In genomic region chr1:204464174-204464573, GRCh38 we compare ENCODE assay signal across 10 cellular contexts. TPM values are rescaled to one million over a fixed set of nuclear protein-coding genes. Genes with fewer than 3 reads are reported as not detected.
DNase-seq lines count a peak whose midpoint lies in the region; ATAC-seq, FAIRE-seq and TF ChIP-seq lines count a peak whose summit lies in the region.
"Had no signal": no experiment of that assay in that cellular context is flagged by ENCODE, and none has a peak within 500 bp of the region (broad histone marks: within the 10 kb centered on the region; RNA-seq: fewer than 3 reads in every experiment).

No MANE protein-coding gene starts in this region.

- peak overlapping the region; percentile 38 for H3K4me3 Mint-ChIP-seq in CD4-positive, alpha-beta T cell

- peaks cover 38 to 56% of the 10 kb centered on the region in 2 experiments for H3K4me1 ChIP-seq in K562 (replicated peaks in 1 of 2; ENCODE audit: control insufficient read depth in 2 of 2, insufficient read depth in 2 of 2, low read length in 2 of 2)
- peaks cover 3% of the 10 kb centered on the region for H3K4me1 ChIP-seq in rectal smooth muscle tissue (ENCODE audit: control insufficient read depth, insufficient read depth, low read length)
- peaks cover 32% of the 10 kb centered on the region for H3K4me1 ChIP-seq in Karpas-422 (ENCODE audit: low read length)

- peaks cover 81% of the 10 kb centered on the region for H3K36me3 Mint-ChIP-seq in CD4-positive, alpha-beta T cell (ENCODE audit: low read depth)

- no peaks in the 10 kb centered on the region for H3K27me3 Mint-ChIP-seq in CD4-positive, alpha-beta T cell

- no peaks in the 10 kb centered on the region for H3K27me3 ChIP-seq in CD4-positive, alpha-beta T cell (ENCODE audit: control insufficient read depth, insufficient read depth, low read length)
- H3K27me3 ChIP-seq in K562 (ENCODE audit: control insufficient read depth in 2 of 2, insufficient read depth in 2 of 2, low read length in 2 of 2) (peaks cover 0 to 17% of the 10 kb centered on the region in 2 experiments; a peak in 4 of 5 replicates), rectal smooth muscle tissue (ENCODE audit: control insufficient read depth, insufficient read depth, low read length) (no peaks in the 10 kb centered on the region), Karpas-422 (ENCODE audit: low read length) (no peaks in the 10 kb centered on the region)

- peaks cover 55% of the 10 kb centered on the region for H3K4me1 Mint-ChIP-seq in CD4-positive, alpha-beta T cell (ENCODE audit: low read depth)

- H3K79me2 ChIP-seq in K562 (ENCODE audit: control insufficient read depth, insufficient read depth, low read length): no peaks in the 10 kb centered on the region
- no peaks in the 10 kb centered on the region for H3K79me2 ChIP-seq in Karpas-422 (ENCODE audit: low read length)

- peak overlapping the region; percentile 61 for H3K27ac Mint-ChIP-seq in CD4-positive, alpha-beta T cell

- no peak overlapping the region for H2AFZ ChIP-seq in K562 (ENCODE audit: low read depth, low read length)
- H2AFZ ChIP-seq in Karpas-422 (ENCODE audit: low read length): no peak overlapping the region

- in situ Hi-C loops in K562 (cut with MboI): no loop called here

- peak; percentile 54 for ATAC-seq in CD4-positive, alpha-beta T cell (ENCODE audit: poor library complexity)
- ATAC-seq in K562: no peak
- ATAC-seq in HG03175 (IDR thresholded peaks at IDR 0.05; ENCODE audit: unreplicated experiment): no peak

- DNase-seq in CD4-positive, alpha-beta T cell: no peak
- peak; percentile 47 for DNase-seq in Jurkat, Clone E6-1 (ENCODE audit: low read depth, low spot score)
- DNase-seq in K562 (ENCODE audit: extremely low read depth in 1 of 4, low spot score in 3 of 4) (no peak), NCI-H748 (lab: John Stamatoyannopoulos, UW; ENCODE audit: unreplicated experiment) (no peak), NCI-H2081 (lab: John Stamatoyannopoulos, UW) (no peak), Karpas-422 (no peak)
- DNase-seq: NCI-H774 had no signal

- CTCF ChIA-PET in CD4-positive, alpha-beta T cell (lab: Charles Lee): interaction anchor here (1.6 kb wide), 1 partner anchor 9 kb away, joined by 3 read pairs; no protein-coding TSS in a partner anchor
- CTCF ChIA-PET in K562 (lab: Yijun Ruan, JAX; ENCODE audit: low intra/inter-chr PET ratio): no interaction called here

- H4K20me1 ChIP-seq in K562 (replicated peaks; ENCODE audit: control insufficient read depth, insufficient read depth, low read length): no peaks in the 10 kb centered on the region
- H4K20me1 ChIP-seq in Karpas-422 (ENCODE audit: insufficient read depth, low read depth, low read length): no peaks in the 10 kb centered on the region

- no peak for TF ChIP-seq EP300 in K562 (IDR thresholded peaks at IDR 0.05; ENCODE audit: low read length)

- no peaks in the 10 kb centered on the region for H3K9me2 ChIP-seq in Karpas-422 (replicated peaks; ENCODE audit: insufficient read depth, low read length)

- no peak overlapping the region for H3K4me3 ChIP-seq in Jurkat, Clone E6-1 (ENCODE audit: low read length)
- no peak overlapping the region for H3K4me3 ChIP-seq in K562
- H3K4me3 ChIP-seq in rectal smooth muscle tissue (ENCODE audit: low read length): no peak overlapping the region
- H3K4me3 ChIP-seq in Karpas-422 (ENCODE audit: low read length): no peak overlapping the region
- H3K4me3 ChIP-seq: SK-N-MC had no signal

- no peaks in the 10 kb centered on the region for H3K9me3 ChIP-seq in CD4-positive, alpha-beta T cell (ENCODE audit: control insufficient read depth, low read length)
- no peaks in the 10 kb centered on the region for H3K9me3 ChIP-seq in K562 (replicated peaks; ENCODE audit: control insufficient read depth, insufficient read depth, low read depth, low read length)
- H3K9me3 ChIP-seq in Karpas-422 (ENCODE audit: low read length): no peaks in the 10 kb centered on the region

- BruUV-seq in K562 (replicated peaks; lab: Mats Ljungman, UMichigan): no TSS peak

- intact Hi-C loops in CD4-positive, alpha-beta T cell (cut with DNase I, micrococcal nuclease): no loop called here
- intact Hi-C loops in K562 (cut with micrococcal nuclease): no loop called here

- H3K4me2 ChIP-seq in K562 (ENCODE audit: insufficient read depth, low read length) (no peak overlapping the region), Karpas-422 (ENCODE audit: low read depth, low read length, poor library complexity, severe bottlenecking) (no peak overlapping the region)

- POLR2A ChIA-PET in CD4-positive, alpha-beta T cell (lab: Charles Lee): interaction anchor here (0.8 kb wide), 1 partner anchor 30 kb away, joined by 3 read pairs; no protein-coding TSS in a partner anchor
- POLR2A ChIA-PET in K562 (lab: Yijun Ruan, JAX): interaction anchor here (2.1 to 2.2 kb wide), 2 partner anchors 14 kb away, joined by 5 to 9 read pairs; no protein-coding TSS in a partner anchor

- FAIRE-seq in K562 (lab: Jason Lieb, UNC): no peak

- TF ChIP-seq RAD21 in K562 (CRISPR knock-in tag; conservative IDR thresholded peaks at IDR 0.05 in 1 of 2, IDR thresholded peaks at IDR 0.05 in 1 of 2): no peak

- H3K27ac ChIP-seq in CD4-positive, alpha-beta T cell (ENCODE audit: low read depth, low read length): no peak overlapping the region
- H3K27ac ChIP-seq in K562 (ENCODE audit: extremely low read depth, low read depth, low read length) (no peak overlapping the region), rectal smooth muscle tissue (ENCODE audit: low read depth, low read length) (peak overlapping the region; percentile 17), Karpas-422 (ENCODE audit: low read length) (no peak overlapping the region)
- H3K27ac ChIP-seq: SK-N-MC had no signal

- WGBS in K562 (ENCODE audit: insufficient coverage, low coverage, missing lambda C conversion rate): 4% methylated on average over 2 of the region's 2 CpGs

- no peaks in the 10 kb centered on the region for H3K9me3 Mint-ChIP-seq in CD4-positive, alpha-beta T cell

- H3K36me3 ChIP-seq in K562 (ENCODE audit: control insufficient read depth, insufficient read depth, low read length): no peaks in the 10 kb centered on the region
- H3K36me3 ChIP-seq in rectal smooth muscle tissue (ENCODE audit: control insufficient read depth, insufficient read depth, low read length): peaks cover 32% of the 10 kb centered on the region
- H3K36me3 ChIP-seq in Karpas-422 (ENCODE audit: insufficient read depth, low read length): no peaks in the 10 kb centered on the region

- H3K9me1 ChIP-seq in K562 (ENCODE audit: control insufficient read depth, insufficient read depth, low read length): no peaks in the 10 kb centered on the region

- no peak overlapping the region for H3K9ac ChIP-seq in K562 (ENCODE audit: insufficient read depth in 1 of 2, low read depth in 2 of 2, low read length in 2 of 2)
- no peak overlapping the region for H3K9ac ChIP-seq in rectal smooth muscle tissue (ENCODE audit: low read length)
- no peak overlapping the region for H3K9ac ChIP-seq in Karpas-422 (ENCODE audit: low read length)

- TF ChIP-seq POLR2A in K562 (conservative IDR thresholded peaks at IDR 0.05): no peak

- TF ChIP-seq CTCF in CD4-positive, alpha-beta T cell (IDR thresholded peaks at IDR 0.05): no peak
- no peak for TF ChIP-seq CTCF in K562 (IDR thresholded peaks at IDR 0.05 in 2 of 3, conservative IDR thresholded peaks at IDR 0.05 in 1 of 3; ENCODE audit: insufficient read depth in 2 of 3, low read depth in 1 of 3, low read length in 3 of 3)

RNA-seq across cellular contexts. Expression of gene PIK3C2B, which starts 30.4 kb away (rescaled TPM):
- total RNA-seq in CD4-positive, alpha-beta T cell: 10 to 100 TPM; 25.5 to 27.1 TPM
- 7.5 TPM for polyA plus RNA-seq in Jurkat, Clone E6-1 (2012; ENCODE audit: insufficient read depth, insufficient read length)
- total RNA-seq in K562 (2011; cell fraction: chromatin; rRNA removed; ENCODE audit: low replicate concordance): 1.7 and 12.0 TPM in 2 replicates
- total RNA-seq in K562 (2011; cell fraction: nucleolus; rRNA removed): 2.2 and 6.7 TPM in 2 replicates
- 2.1 and 2.4 TPM in 2 replicates for total RNA-seq in K562 (2011; cell fraction: nucleoplasm; rRNA removed)
- total RNA-seq in K562 (2014; rRNA removed) (0.95 and 1.6 TPM in 2 replicates), K562 (2014; rRNA removed; fragmentation: Illumina TruSeq; extraction: Trizol) (0.61 and 0.62 TPM in 2 replicates), K562 (2015; rRNA removed; fragmentation: Illumina TruSeq; extraction: Trizol) (0.34 and 0.72 TPM in 2 replicates), K562 (2021) (1.8 and 2.9 TPM in 2 replicates)
- polyA plus RNA-seq in K562 (2011; rRNA removed) (1.1 and 4.0 TPM in 2 replicates), K562 (2014; fragmentation: Illumina TruSeq; extraction: Trizol) (0.55 and 0.82 TPM in 2 replicates), K562 (2014; fragmentation: Nextera tagmentation; extraction: Ambion mirVana) (under 1 TPM; 0.10 to 0.27 TPM), K562 (2014; rRNA removed) (0.27 and 0.65 TPM in 2 replicates)
- polyA plus RNA-seq in K562 (2011; cell fraction: cytosol; rRNA removed): 2.0 and 3.0 TPM in 2 replicates
- 3.8 and 3.9 TPM in 2 replicates for polyA plus RNA-seq in K562 (2011; cell fraction: nucleus; rRNA removed)
- 1.4 and 2.8 TPM in 2 replicates for polyA plus RNA-seq in K562 (2012)
- polyA minus RNA-seq in K562 (2011; rRNA and poly(A)+ RNA removed): 3.3 and 3.9 TPM in 2 replicates
- 2.7 and 7.7 TPM in 2 replicates for polyA minus RNA-seq in K562 (2011; cell fraction: cytosol; rRNA and poly(A)+ RNA removed)
- 3.1 and 6.1 TPM in 2 replicates for polyA minus RNA-seq in K562 (2011; cell fraction: nucleus; rRNA and poly(A)+ RNA removed)
- 4.2 and 4.5 TPM in 2 replicates for total RNA-seq in Karpas-422 (2014; rRNA removed; shearing (Covaris generic); ENCODE audit: low replicate concordance)

RNA-seq across cellular contexts. Expression of gene MDM4, which starts 52.0 kb away (rescaled TPM):
- total RNA-seq in CD4-positive, alpha-beta T cell: 100 to 1,000 TPM; 260 to 266 TPM
- polyA plus RNA-seq in Jurkat, Clone E6-1 (2012; ENCODE audit: insufficient read depth, insufficient read length): 6.0 TPM
- total RNA-seq in K562 (2011; cell fraction: chromatin; rRNA removed; ENCODE audit: low replicate concordance): 237 and 644 TPM in 2 replicates
- 117 and 136 TPM in 2 replicates for total RNA-seq in K562 (2011; cell fraction: nucleolus; rRNA removed)
- 249 and 386 TPM in 2 replicates for total RNA-seq in K562 (2011; cell fraction: nucleoplasm; rRNA removed)
- total RNA-seq in K562 (2014; rRNA removed) (21.2 and 24.6 TPM in 2 replicates), K562 (2014; rRNA removed; fragmentation: Illumina TruSeq; extraction: Trizol) (40.6 and 53.0 TPM in 2 replicates), K562 (2015; rRNA removed; fragmentation: Illumina TruSeq; extraction: Trizol) (32.2 and 33.4 TPM in 2 replicates), K562 (2021) (55.9 and 61.7 TPM in 2 replicates)
- polyA plus RNA-seq in K562 (2011; rRNA removed) (41.2 and 46.7 TPM in 2 replicates), K562 (2014; fragmentation: Illumina TruSeq; extraction: Trizol) (10.0 TPM in 2 replicates), K562 (2014; fragmentation: Nextera tagmentation; extraction: Ambion mirVana) (10 to 100 TPM in 1 of 2 experiments, 1 to 10 TPM in 1; 3.3 to 11.1 TPM), K562 (2014; rRNA removed) (17.9 and 22.6 TPM in 2 replicates)
- 5.9 and 16.5 TPM in 2 replicates for polyA plus RNA-seq in K562 (2011; cell fraction: cytosol; rRNA removed)
- 63.1 and 81.2 TPM in 2 replicates for polyA plus RNA-seq in K562 (2011; cell fraction: nucleus; rRNA removed)
- polyA plus RNA-seq in K562 (2012): 5.2 and 7.5 TPM in 2 replicates
- 171 and 249 TPM in 2 replicates for polyA minus RNA-seq in K562 (2011; rRNA and poly(A)+ RNA removed)
- 15.7 and 26.6 TPM in 2 replicates for polyA minus RNA-seq in K562 (2011; cell fraction: cytosol; rRNA and poly(A)+ RNA removed)
- polyA minus RNA-seq in K562 (2011; cell fraction: nucleus; rRNA and poly(A)+ RNA removed): 120 and 165 TPM in 2 replicates
- total RNA-seq in Karpas-422 (2014; rRNA removed; shearing (Covaris generic); ENCODE audit: low replicate concordance): 73.7 and 96.9 TPM in 2 replicates

RNA-seq across cellular contexts. Expression of gene PPP1R15B, which starts 52.6 kb away (rescaled TPM):
- 100 to 1,000 TPM; 171 to 179 TPM for total RNA-seq in CD4-positive, alpha-beta T cell
- polyA plus RNA-seq in Jurkat, Clone E6-1 (2012; ENCODE audit: insufficient read depth, insufficient read length): 17.1 TPM
- total RNA-seq in K562 (2011; cell fraction: chromatin; rRNA removed; ENCODE audit: low replicate concordance): 89.5 and 106 TPM in 2 replicates
- total RNA-seq in K562 (2011; cell fraction: nucleolus; rRNA removed): 92.1 and 92.6 TPM in 2 replicates
- 106 and 121 TPM in 2 replicates for total RNA-seq in K562 (2011; cell fraction: nucleoplasm; rRNA removed)
- total RNA-seq in K562 (2014; rRNA removed) (30.8 and 32.3 TPM in 2 replicates), K562 (2014; rRNA removed; fragmentation: Illumina TruSeq; extraction: Trizol) (42.2 and 45.5 TPM in 2 replicates), K562 (2015; rRNA removed; fragmentation: Illumina TruSeq; extraction: Trizol) (30.6 and 32.4 TPM in 2 replicates), K562 (2021) (46.5 and 48.1 TPM in 2 replicates)
- polyA plus RNA-seq in K562 (2011; rRNA removed) (24.6 and 27.0 TPM in 2 replicates), K562 (2014; fragmentation: Illumina TruSeq; extraction: Trizol) (34.2 and 36.5 TPM in 2 replicates), K562 (2014; fragmentation: Nextera tagmentation; extraction: Ambion mirVana) (10 to 100 TPM; 17.0 to 24.7 TPM), K562 (2014; rRNA removed) (26.9 and 27.2 TPM in 2 replicates)
- polyA plus RNA-seq in K562 (2011; cell fraction: cytosol; rRNA removed): 19.2 and 23.1 TPM in 2 replicates
- 18.4 and 20.5 TPM in 2 replicates for polyA plus RNA-seq in K562 (2011; cell fraction: nucleus; rRNA removed)
- polyA plus RNA-seq in K562 (2012): 15.8 and 22.5 TPM in 2 replicates
- polyA minus RNA-seq in K562 (2011; rRNA and poly(A)+ RNA removed): 47.0 and 63.2 TPM in 2 replicates
- polyA minus RNA-seq in K562 (2011; cell fraction: cytosol; rRNA and poly(A)+ RNA removed): 38.7 and 39.2 TPM in 2 replicates
- 36.5 and 72.2 TPM in 2 replicates for polyA minus RNA-seq in K562 (2011; cell fraction: nucleus; rRNA and poly(A)+ RNA removed)
- 34.7 and 53.5 TPM in 2 replicates for total RNA-seq in Karpas-422 (2014; rRNA removed; shearing (Covaris generic); ENCODE audit: low replicate concordance)
